In genomic region chr1:236774926-236775325, GRCh38 we compare ENCODE assay signal across 11 cellular contexts. TPM values are rescaled to one million over a fixed set of nuclear protein-coding genes. Genes with fewer than 3 reads are reported as not detected.
DNase-seq lines count a peak whose midpoint lies in the region; ATAC-seq and TF ChIP-seq lines count a peak whose summit lies in the region.
"Had no signal": no experiment of that assay in that cellular context is flagged by ENCODE, and none has a peak within 500 bp of the region (broad histone marks: within the 10 kb centered on the region; RNA-seq: fewer than 3 reads in every experiment).

No MANE protein-coding gene starts in this region.

- H3K36me3 ChIP-seq in breast epithelium, result no peaks in the 10 kb centered on the region

- peak; percentile 19 for TF ChIP-seq CTCF in MCF 10A (IDR thresholded peaks at IDR 0.05; ENCODE audit: unreplicated experiment)
- no peak for TF ChIP-seq CTCF in breast epithelium (IDR thresholded peaks at IDR 0.05)
- peak; percentile 34 for TF ChIP-seq CTCF in type B pancreatic cell (conservative IDR thresholded peaks at IDR 0.05)

- peak; percentile 60 for DNase-seq in MCF 10A (ENCODE audit: unreplicated experiment)
- DNase-seq in breast epithelium (ENCODE audit: low spot score in 2 of 2), result no peak
- DNase-seq in SKM-1 (lab: John Stamatoyannopoulos, UW; ENCODE audit: unreplicated experiment), result peak; percentile 37
- DNase-seq in left cardiac atrium, result no peak
- DNase-seq in type B pancreatic cell (ENCODE audit: extremely low spot score, unreplicated experiment), result no peak
- DNase-seq in NOMO-1 treated with dmso at 0.1 percent for 144 hours (lab: John Stamatoyannopoulos, UW; ENCODE audit: unreplicated experiment), result no peak
- no peak for DNase-seq in DMS79 treated with DMSO at 0.1 percent for 48 hours (lab: John Stamatoyannopoulos, UW)
- DNase-seq: CD4-positive, alpha-beta T cell; NCI-H2171; stimulated activated CD4-positive, alpha-beta T cell treated with anti-CD3 and anti-CD28 coated beads, Interleukin-1b, Interleukin-23, amount 100 ng/mL, for 48 hours had no signal

- H3K27me3 Mint-ChIP-seq in MCF 10A (ENCODE audit: insufficient read depth, unreplicated experiment), result peaks cover 17% of the 10 kb centered on the region
- no peaks in the 10 kb centered on the region for H3K27me3 Mint-ChIP-seq in type B pancreatic cell

- no peak overlapping the region for H3K4me3 Mint-ChIP-seq in MCF 10A (ENCODE audit: unreplicated experiment)
- no peak overlapping the region for H3K4me3 Mint-ChIP-seq in type B pancreatic cell
- H3K4me3 Mint-ChIP-seq: CD4-positive, alpha-beta T cell had no signal

- H3K4me1 ChIP-seq in breast epithelium, result no peaks in the 10 kb centered on the region

- TF ChIP-seq POLR2A in breast epithelium (IDR thresholded peaks at IDR 0.05), result no peak

- H3K9me3 Mint-ChIP-seq in MCF 10A (ENCODE audit: unreplicated experiment), result peaks cover 16% of the 10 kb centered on the region
- H3K9me3 Mint-ChIP-seq in type B pancreatic cell, result peaks cover 7% of the 10 kb centered on the region

- CTCF ChIA-PET in MCF 10A (lab: Yijun Ruan, JAX), result interaction anchor here (1.8 kb wide), 1 partner anchor 15 kb away, joined by 10 read pairs; no protein-coding TSS in a partner anchor

- peaks cover 0 to 6% of the 10 kb centered on the region in 2 donors for H3K27me3 ChIP-seq in breast epithelium

- no peak overlapping the region for H3K27ac Mint-ChIP-seq in MCF 10A (ENCODE audit: low read depth, unreplicated experiment)
- H3K27ac Mint-ChIP-seq in type B pancreatic cell, result no peak overlapping the region
- H3K27ac Mint-ChIP-seq: CD4-positive, alpha-beta T cell had no signal

- H3K36me3 Mint-ChIP-seq in MCF 10A (ENCODE audit: insufficient read depth, unreplicated experiment), result no peaks in the 10 kb centered on the region
- H3K36me3 Mint-ChIP-seq in type B pancreatic cell, result peaks cover 4% of the 10 kb centered on the region

- H3K9me3 ChIP-seq in breast epithelium, result peaks cover 14 to 18% of the 10 kb centered on the region in 2 donors

- no peak overlapping the region for H3K27ac ChIP-seq in breast epithelium

- H3K4me1 Mint-ChIP-seq in MCF 10A (ENCODE audit: insufficient read depth, unreplicated experiment) (no peaks in the 10 kb centered on the region), type B pancreatic cell (ENCODE audit: unreplicated experiment) (no peaks in the 10 kb centered on the region)

- H3K4me3 ChIP-seq in breast epithelium, result no peak overlapping the region

- ATAC-seq in left cardiac atrium (peak; percentile 76 to 77), HG02852 (IDR thresholded peaks at IDR 0.05; ENCODE audit: unreplicated experiment) (no peak)

- intact Hi-C loops in MCF 10A (cut with micrococcal nuclease), result loop anchor here (1.0 kb wide), 1 partner anchor 166 kb away; no protein-coding TSS in a partner anchor
- intact Hi-C loops in breast epithelium (cut with DNase I; ENCODE audit: low total_unique reads), result no loop called here
- intact Hi-C loops in left cardiac atrium (cut with DNase I), result loop anchor here in 1 of 2 donors (10.0 kb wide), 1 partner anchor 670 kb away; no protein-coding TSS in a partner anchor

- POLR2A ChIA-PET in MCF 10A (lab: Yijun Ruan, JAX), result no interaction called here

- BruUV-seq in MCF 10A (replicated peaks; lab: Mats Ljungman, UMichigan), result no TSS peak

RNA-seq across cellular contexts. Expression of gene MTR, which starts 20.2 kb away (rescaled TPM):
- 54.6 and 59.1 TPM in 2 replicates for total RNA-seq in MCF 10A (2022)
- total RNA-seq in breast epithelium, result 10 to 100 TPM; 30.5 to 32.3 (median 31.7) TPM
- total RNA-seq in left cardiac atrium, result 10 to 100 TPM; 33.4 to 44.7 TPM
- 26.9 and 44.1 TPM in 2 replicates for total RNA-seq in type B pancreatic cell (ENCODE audit: low replicate concordance)

Comparison
In these comparisons a context has a peak if more than half of its experiments do, and no peak if none do; other contexts are left out.
1. DNase-seq: peak in MCF 10A (single experiment) and SKM-1 (single experiment); none in breast epithelium (0 of 2), left cardiac atrium (single experiment), type B pancreatic cell (single experiment), NOMO-1 treated with dmso at 0.1 percent for 144 hours (single experiment) and DMS79 treated with DMSO at 0.1 percent for 48 hours (single experiment).
2. CTCF ChIP-seq: peak in MCF 10A (single experiment) and type B pancreatic cell (single experiment); none in breast epithelium (0 of 3).